In the genomic region with DNA sequence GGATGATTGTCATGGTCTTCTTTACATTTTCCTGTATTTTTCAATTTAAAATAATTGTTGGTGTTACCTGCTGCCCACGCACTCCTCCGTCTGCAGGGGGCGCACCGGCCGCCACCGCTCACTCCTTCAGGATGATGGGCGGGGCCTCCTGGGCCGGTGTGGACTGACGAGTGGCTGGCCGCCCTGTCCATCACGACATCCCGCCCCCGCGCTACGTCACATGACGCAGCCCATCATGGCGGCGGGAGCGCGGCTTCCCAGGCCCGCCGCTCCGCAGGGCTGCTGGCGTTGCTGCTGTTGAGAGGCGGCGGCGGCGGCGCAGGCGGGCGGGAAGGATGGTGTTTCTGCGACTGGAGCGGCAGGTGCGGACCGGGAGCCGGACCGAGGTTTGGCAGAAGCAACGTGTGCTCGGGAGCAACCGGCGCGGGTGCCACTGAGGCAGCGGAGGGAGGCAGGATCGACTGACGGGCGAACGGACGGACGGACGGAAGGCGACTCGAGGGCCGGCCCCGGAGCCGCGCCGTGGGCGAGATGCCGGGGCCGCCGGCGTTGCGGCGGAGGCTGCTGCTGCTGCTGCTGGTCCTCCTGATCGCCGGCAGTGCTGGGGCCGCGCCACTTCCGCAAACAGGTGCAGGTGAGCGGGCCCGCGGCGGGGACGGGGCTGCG, we compare ENCODE assay signal across 9 cellular contexts. TPM values are rescaled to one million over a fixed set of nuclear protein-coding genes. Genes with fewer than 3 reads are reported as not detected.
A peak's percentile ranks its signal among the peaks of the same experiment; 100 is the strongest.
DNase-seq lines count a peak whose midpoint lies in the region; ATAC-seq, FAIRE-seq and TF ChIP-seq lines count a peak whose summit lies in the region.
"Had no signal": no experiment of that assay in that cellular context is flagged by ENCODE, and none has a peak within 500 bp of the region (broad histone marks: within the 10 kb centered on the region; RNA-seq: fewer than 3 reads in every experiment).

TSS of gene LMTK2 (plus strand) at position 216 of the 666 bp plus-strand sequence. CDS start at position 532, 316 bp downstream.

- H3K27ac ChIP-seq in AG04450 (ENCODE audit: low read depth, low read length) = no peak within 1 kb of the TSS
- H3K27ac ChIP-seq in WERI-Rb-1 = peak within 1 kb of the TSS; percentile 92

- peak within 1 kb of the TSS; percentile 80 for H3K4me3 ChIP-seq in AG04450 (ENCODE audit: low read depth, low read length)
- peak within 1 kb of the TSS; percentile 92 for H3K4me3 ChIP-seq in WERI-Rb-1 (ENCODE audit: low read depth, low read length)
- H3K4me3 ChIP-seq in bronchial epithelial cell (ENCODE audit: low read depth, low read length) = peak within 1 kb of the TSS; percentile 95

- peak; percentile 78 for DNase-seq in AG04450 (ENCODE audit: low read depth, low spot score)
- DNase-seq in NCI-H2196 (lab: John Stamatoyannopoulos, UW; ENCODE audit: unreplicated experiment) = peak; percentile 94
- peak; percentile 90 for DNase-seq in WERI-Rb-1
- DNase-seq in bronchial epithelial cell (ENCODE audit: low read depth) = peak; percentile 66
- peak; percentile 97 for DNase-seq in immature natural killer cell
- DNase-seq in smooth muscle cell of the brain vasculature (ENCODE audit: low read depth, low spot score) = peak; percentile 77

- H3K27me3 ChIP-seq in AG04450 (ENCODE audit: control insufficient read depth, insufficient read depth, low read length) (no peaks in the 10 kb centered on the region), WERI-Rb-1 (ENCODE audit: insufficient read depth, low read depth, severe bottlenecking) (no peaks in the 10 kb centered on the region), bronchial epithelial cell (ENCODE audit: control insufficient read depth, insufficient read depth, low read length) (no peaks in the 10 kb centered on the region)

- no peaks in the 10 kb centered on the region for H3K36me3 Mint-ChIP-seq in immature natural killer cell

- H3K9me3 ChIP-seq in AG04450 (ENCODE audit: control insufficient read depth, insufficient read depth, low read length) = no peaks in the 10 kb centered on the region
- H3K9me3 ChIP-seq in WERI-Rb-1 (ENCODE audit: severe bottlenecking) = peaks cover 2% of the 10 kb centered on the region

- peak; percentile 93 for TF ChIP-seq CTCF in AG04450 (IDR thresholded peaks at IDR 0.05; ENCODE audit: low read depth, low read length)
- TF ChIP-seq CTCF in WERI-Rb-1 (IDR thresholded peaks at IDR 0.05; ENCODE audit: low read depth, low read length) = peak; percentile 80
- peak; percentile 82 for TF ChIP-seq CTCF in bronchial epithelial cell (IDR thresholded peaks at IDR 0.05; ENCODE audit: insufficient read depth, low read length, severe bottlenecking)

- H3K4me3 Mint-ChIP-seq in immature natural killer cell = peak within 1 kb of the TSS; percentile 90 to 97 (median 94)

- H3K4me1 Mint-ChIP-seq in immature natural killer cell = peaks cover 14 to 38% of the 10 kb centered on the region in 2 donors

- H3K36me3 ChIP-seq in WERI-Rb-1 (peaks cover 5% of the 10 kb centered on the region), bronchial epithelial cell (ENCODE audit: control insufficient read depth, insufficient read depth, low read length) (no peaks in the 10 kb centered on the region)

- peaks cover 0 to 5% (median 4%) of the 10 kb centered on the region in 6 donors for H3K9me3 Mint-ChIP-seq in immature natural killer cell

- POLR2A ChIA-PET in AG04450 (lab: Yijun Ruan, JAX) = interaction anchor here (0.7 kb wide), 1 partner anchor 61 kb away, joined by 5 read pairs; no protein-coding TSS in a partner anchor

- no peak for FAIRE-seq in bronchial epithelial cell (lab: Jason Lieb, UNC)
- FAIRE-seq: colon had no signal

- CTCF ChIA-PET in AG04450 (lab: Charles Lee) = interaction anchor here (0.7 to 5.4 kb wide), 21 partner anchors 10 to 250 kb away, joined by 3 to 154 read pairs (median 6); no protein-coding TSS in a partner anchor

- H3K27me3 Mint-ChIP-seq in immature natural killer cell (ENCODE audit: low read depth in 3 of 3) = peaks cover 3 to 8% (median 5%) of the 10 kb centered on the region in 3 donors

- peak within 1 kb of the TSS; percentile 82 to 92 (median 86) for H3K27ac Mint-ChIP-seq in immature natural killer cell

- ATAC-seq in GM18868 (IDR thresholded peaks at IDR 0.05; ENCODE audit: unreplicated experiment) (peak; percentile 100), HG03108 (IDR thresholded peaks at IDR 0.05; ENCODE audit: unreplicated experiment) (peak; percentile 99)

RNA-seq across cellular contexts. Expression of gene LMTK2, which starts in this region (rescaled TPM):
- 3.7 TPM in 2 replicates for polyA plus RNA-seq in AG04450 (2011; rRNA removed)
- 8.5 and 10.3 TPM in 2 replicates for polyA minus RNA-seq in AG04450 (2011; rRNA and poly(A)+ RNA removed)
- total RNA-seq in bronchial epithelial cell = 12.9 and 21.4 TPM in 2 replicates
- 1 to 10 TPM in 2 of 3 donors, under 1 TPM in 1; 0.85 to 3.1 (median 1.3) TPM for polyA plus RNA-seq in immature natural killer cell
